16 cellular contexts compared by ENCODE assay signal in the genomic region with DNA sequence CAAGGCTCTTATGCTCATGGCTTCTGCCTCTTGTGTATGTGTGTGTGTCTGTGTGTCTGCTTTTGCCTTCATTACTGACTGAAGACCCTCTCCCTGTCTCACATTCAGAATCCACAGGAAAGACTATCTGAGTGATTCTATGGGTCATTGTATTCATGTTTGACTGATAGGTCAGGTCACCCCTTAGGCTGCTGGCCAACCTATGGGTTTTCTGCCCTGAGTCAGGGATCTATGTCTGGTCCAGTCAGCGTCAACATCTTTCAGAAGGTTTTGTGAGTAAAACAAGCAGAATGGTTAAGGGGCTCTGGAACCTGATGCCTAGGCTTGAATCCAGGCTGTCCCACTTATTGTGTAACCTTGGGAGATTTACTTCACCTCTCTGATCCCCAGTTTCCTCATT.
"Had no signal": no experiment of that assay in that cellular context is flagged by ENCODE, and none has a peak within 500 bp of the region (broad histone marks: within the 10 kb centered on the region; RNA-seq: fewer than 3 reads in every experiment).

No MANE protein-coding gene starts in this region.

- H3K27me3 ChIP-seq: right lobe of liver had no signal

- FAIRE-seq: frontal cortex, kidney, pancreas, urothelium cell line had no signal

- H3K4me3 ChIP-seq: coronary artery, mucosa of descending colon, pancreas, right lobe of liver, spleen had no signal

- H3K27ac ChIP-seq: pancreas, right lobe of liver, spleen had no signal

- H3K9me3 ChIP-seq: mucosa of descending colon, pancreas, right lobe of liver, spleen had no signal

- H3K36me3 ChIP-seq: pancreas, right lobe of liver, spleen had no signal

- DNase-seq: activated CD4-positive, alpha-beta T cell treated with anti-CD3 and anti-CD28 coated beads, Interleukin-2, amount 10 ng/mL, durations not matched to agents 7 days and 5 days; activated CD8-positive, alpha-beta T cell treated with anti-CD3 and anti-CD28 coated beads, Interleukin-2, amount 10 ng/mL, durations not matched to agents 7 days and 5 days; activated naive CD4-positive, alpha-beta T cell treated with anti-CD3 and anti-CD28 coated beads for 36 hours; activated T-cell treated with anti-CD3 and anti-CD28 coated beads, Interleukin-2, amount 50 U/mL, for 4 hours; kidney; naive thymus-derived CD8-positive, alpha-beta T cell; pancreas; right lobe of liver; spleen; stimulated activated naive B cell treated with anti-CD40 and anti-IgM and Interleukin-4, amounts not matched to agents 10 μg/mL and 1 μg/mL and 100 μg/mL, for 72 hours had no signal

- ATAC-seq: activated CD4-positive, CD25-positive, alpha-beta regulatory T cell treated with anti-CD3 and anti-CD28 coated beads, Interleukin-2, amount 50 U/mL, for 24 hours; activated CD8-positive, alpha-beta T cell treated with anti-CD3 and anti-CD28 coated beads, Interleukin-2, amount 10 ng/mL, durations not matched to agents 7 days and 5 days; activated T-cell treated with anti-CD3 and anti-CD28 coated beads, Interleukin-2, amount 50 U/mL, for 4 hours; left lobe of liver; naive thymus-derived CD8-positive, alpha-beta T cell; stimulated activated naive B cell treated with anti-CD40 and anti-IgM and Interleukin-4, amounts not matched to agents 10 μg/mL and 1 μg/mL and 100 μg/mL, for 72 hours had no signal

- H3K4me1 ChIP-seq: pancreas, right lobe of liver, spleen had no signal
